ENCODE assay signal across 1 cellular context in the genomic region with DNA sequence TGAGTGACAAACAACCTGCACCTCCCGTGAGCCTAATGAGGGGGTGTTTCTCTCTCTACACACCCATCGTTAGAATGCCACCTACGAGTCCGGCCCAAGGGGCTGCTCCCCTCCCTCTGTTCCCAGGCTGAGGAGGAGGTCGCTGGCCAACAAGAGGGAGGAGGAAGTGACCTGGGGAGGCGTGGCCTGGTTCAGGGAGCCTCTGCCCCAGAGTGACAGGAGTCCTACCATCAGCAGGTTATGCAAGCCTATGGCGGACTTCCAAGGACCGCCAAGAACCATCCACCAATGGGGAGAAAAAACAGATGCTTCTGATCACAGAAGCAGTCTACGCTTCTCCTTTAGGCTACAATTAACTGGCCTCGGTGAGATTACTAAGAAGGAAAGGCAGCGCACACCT.
TF ChIP-seq lines count a peak whose summit lies in the region.

No MANE protein-coding gene starts in this region.

TF ChIP-seq in HepG2, 621 proteins besides CTCF, POLR2A, EP300 and RAD21 (continued from another document):
- TF ChIP-seq DNMT3B (CRISPR knock-in tag; conservative IDR thresholded peaks at IDR 0.05) (no peak), MTF2 (CRISPR knock-in tag; IDR thresholded peaks at IDR 0.05; ENCODE audit: borderline replicate concordance) (no peak), ZNF496 (CRISPR knock-in tag; IDR thresholded peaks at IDR 0.05; ENCODE audit: insufficient replicate concordance) (no peak), KDM1A (CRISPR knock-in tag; IDR thresholded peaks at IDR 0.05) (no peak), ZNF484 (CRISPR knock-in tag; IDR thresholded peaks at IDR 0.05; ENCODE audit: borderline replicate concordance, low read depth) (no peak), HNF4A (CRISPR knock-in tag; IDR thresholded peaks at IDR 0.05) (no peak), ZSCAN22 (CRISPR knock-in tag; IDR thresholded peaks at IDR 0.05) (no peak), ZNF670 (CRISPR knock-in tag; IDR thresholded peaks at IDR 0.05; ENCODE audit: borderline replicate concordance) (no peak), SYNCRIP (IDR thresholded peaks at IDR 0.05; ENCODE audit: insufficient read depth, low read depth, low read length) (no peak), ZNF3 (CRISPR knock-in tag; IDR thresholded peaks at IDR 0.05) (no peak), ZBTB21 (CRISPR knock-in tag; IDR thresholded peaks at IDR 0.05) (no peak)
- TF ChIP-seq, protein P1, sequence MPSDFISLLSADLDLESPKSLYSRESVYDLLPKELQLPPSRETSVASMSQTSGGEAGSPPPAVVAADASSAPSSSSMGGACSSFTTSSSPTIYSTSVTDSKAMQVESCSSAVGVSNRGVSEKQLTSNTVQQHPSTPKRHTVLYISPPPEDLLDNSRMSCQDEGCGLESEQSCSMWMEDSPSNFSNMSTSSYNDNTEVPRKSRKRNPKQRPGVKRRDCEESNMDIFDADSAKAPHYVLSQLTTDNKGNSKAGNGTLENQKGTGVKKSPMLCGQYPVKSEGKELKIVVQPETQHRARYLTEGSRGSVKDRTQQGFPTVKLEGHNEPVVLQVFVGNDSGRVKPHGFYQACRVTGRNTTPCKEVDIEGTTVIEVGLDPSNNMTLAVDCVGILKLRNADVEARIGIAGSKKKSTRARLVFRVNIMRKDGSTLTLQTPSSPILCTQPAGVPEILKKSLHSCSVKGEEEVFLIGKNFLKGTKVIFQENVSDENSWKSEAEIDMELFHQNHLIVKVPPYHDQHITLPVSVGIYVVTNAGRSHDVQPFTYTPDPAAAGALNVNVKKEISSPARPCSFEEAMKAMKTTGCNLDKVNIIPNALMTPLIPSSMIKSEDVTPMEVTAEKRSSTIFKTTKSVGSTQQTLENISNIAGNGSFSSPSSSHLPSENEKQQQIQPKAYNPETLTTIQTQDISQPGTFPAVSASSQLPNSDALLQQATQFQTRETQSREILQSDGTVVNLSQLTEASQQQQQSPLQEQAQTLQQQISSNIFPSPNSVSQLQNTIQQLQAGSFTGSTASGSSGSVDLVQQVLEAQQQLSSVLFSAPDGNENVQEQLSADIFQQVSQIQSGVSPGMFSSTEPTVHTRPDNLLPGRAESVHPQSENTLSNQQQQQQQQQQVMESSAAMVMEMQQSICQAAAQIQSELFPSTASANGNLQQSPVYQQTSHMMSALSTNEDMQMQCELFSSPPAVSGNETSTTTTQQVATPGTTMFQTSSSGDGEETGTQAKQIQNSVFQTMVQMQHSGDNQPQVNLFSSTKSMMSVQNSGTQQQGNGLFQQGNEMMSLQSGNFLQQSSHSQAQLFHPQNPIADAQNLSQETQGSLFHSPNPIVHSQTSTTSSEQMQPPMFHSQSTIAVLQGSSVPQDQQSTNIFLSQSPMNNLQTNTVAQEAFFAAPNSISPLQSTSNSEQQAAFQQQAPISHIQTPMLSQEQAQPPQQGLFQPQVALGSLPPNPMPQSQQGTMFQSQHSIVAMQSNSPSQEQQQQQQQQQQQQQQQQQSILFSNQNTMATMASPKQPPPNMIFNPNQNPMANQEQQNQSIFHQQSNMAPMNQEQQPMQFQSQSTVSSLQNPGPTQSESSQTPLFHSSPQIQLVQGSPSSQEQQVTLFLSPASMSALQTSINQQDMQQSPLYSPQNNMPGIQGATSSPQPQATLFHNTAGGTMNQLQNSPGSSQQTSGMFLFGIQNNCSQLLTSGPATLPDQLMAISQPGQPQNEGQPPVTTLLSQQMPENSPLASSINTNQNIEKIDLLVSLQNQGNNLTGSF (CRISPR knock-in tag; IDR thresholded peaks at IDR 0.05), result no peak
- TF ChIP-seq, protein P2, sequence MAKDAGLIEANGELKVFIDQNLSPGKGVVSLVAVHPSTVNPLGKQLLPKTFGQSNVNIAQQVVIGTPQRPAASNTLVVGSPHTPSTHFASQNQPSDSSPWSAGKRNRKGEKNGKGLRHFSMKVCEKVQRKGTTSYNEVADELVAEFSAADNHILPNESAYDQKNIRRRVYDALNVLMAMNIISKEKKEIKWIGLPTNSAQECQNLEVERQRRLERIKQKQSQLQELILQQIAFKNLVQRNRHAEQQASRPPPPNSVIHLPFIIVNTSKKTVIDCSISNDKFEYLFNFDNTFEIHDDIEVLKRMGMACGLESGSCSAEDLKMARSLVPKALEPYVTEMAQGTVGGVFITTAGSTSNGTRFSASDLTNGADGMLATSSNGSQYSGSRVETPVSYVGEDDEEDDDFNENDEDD (CRISPR knock-in tag; IDR thresholded peaks at IDR 0.05; ENCODE audit: borderline replicate concordance), result no peak
- TF ChIP-seq, protein P3, sequence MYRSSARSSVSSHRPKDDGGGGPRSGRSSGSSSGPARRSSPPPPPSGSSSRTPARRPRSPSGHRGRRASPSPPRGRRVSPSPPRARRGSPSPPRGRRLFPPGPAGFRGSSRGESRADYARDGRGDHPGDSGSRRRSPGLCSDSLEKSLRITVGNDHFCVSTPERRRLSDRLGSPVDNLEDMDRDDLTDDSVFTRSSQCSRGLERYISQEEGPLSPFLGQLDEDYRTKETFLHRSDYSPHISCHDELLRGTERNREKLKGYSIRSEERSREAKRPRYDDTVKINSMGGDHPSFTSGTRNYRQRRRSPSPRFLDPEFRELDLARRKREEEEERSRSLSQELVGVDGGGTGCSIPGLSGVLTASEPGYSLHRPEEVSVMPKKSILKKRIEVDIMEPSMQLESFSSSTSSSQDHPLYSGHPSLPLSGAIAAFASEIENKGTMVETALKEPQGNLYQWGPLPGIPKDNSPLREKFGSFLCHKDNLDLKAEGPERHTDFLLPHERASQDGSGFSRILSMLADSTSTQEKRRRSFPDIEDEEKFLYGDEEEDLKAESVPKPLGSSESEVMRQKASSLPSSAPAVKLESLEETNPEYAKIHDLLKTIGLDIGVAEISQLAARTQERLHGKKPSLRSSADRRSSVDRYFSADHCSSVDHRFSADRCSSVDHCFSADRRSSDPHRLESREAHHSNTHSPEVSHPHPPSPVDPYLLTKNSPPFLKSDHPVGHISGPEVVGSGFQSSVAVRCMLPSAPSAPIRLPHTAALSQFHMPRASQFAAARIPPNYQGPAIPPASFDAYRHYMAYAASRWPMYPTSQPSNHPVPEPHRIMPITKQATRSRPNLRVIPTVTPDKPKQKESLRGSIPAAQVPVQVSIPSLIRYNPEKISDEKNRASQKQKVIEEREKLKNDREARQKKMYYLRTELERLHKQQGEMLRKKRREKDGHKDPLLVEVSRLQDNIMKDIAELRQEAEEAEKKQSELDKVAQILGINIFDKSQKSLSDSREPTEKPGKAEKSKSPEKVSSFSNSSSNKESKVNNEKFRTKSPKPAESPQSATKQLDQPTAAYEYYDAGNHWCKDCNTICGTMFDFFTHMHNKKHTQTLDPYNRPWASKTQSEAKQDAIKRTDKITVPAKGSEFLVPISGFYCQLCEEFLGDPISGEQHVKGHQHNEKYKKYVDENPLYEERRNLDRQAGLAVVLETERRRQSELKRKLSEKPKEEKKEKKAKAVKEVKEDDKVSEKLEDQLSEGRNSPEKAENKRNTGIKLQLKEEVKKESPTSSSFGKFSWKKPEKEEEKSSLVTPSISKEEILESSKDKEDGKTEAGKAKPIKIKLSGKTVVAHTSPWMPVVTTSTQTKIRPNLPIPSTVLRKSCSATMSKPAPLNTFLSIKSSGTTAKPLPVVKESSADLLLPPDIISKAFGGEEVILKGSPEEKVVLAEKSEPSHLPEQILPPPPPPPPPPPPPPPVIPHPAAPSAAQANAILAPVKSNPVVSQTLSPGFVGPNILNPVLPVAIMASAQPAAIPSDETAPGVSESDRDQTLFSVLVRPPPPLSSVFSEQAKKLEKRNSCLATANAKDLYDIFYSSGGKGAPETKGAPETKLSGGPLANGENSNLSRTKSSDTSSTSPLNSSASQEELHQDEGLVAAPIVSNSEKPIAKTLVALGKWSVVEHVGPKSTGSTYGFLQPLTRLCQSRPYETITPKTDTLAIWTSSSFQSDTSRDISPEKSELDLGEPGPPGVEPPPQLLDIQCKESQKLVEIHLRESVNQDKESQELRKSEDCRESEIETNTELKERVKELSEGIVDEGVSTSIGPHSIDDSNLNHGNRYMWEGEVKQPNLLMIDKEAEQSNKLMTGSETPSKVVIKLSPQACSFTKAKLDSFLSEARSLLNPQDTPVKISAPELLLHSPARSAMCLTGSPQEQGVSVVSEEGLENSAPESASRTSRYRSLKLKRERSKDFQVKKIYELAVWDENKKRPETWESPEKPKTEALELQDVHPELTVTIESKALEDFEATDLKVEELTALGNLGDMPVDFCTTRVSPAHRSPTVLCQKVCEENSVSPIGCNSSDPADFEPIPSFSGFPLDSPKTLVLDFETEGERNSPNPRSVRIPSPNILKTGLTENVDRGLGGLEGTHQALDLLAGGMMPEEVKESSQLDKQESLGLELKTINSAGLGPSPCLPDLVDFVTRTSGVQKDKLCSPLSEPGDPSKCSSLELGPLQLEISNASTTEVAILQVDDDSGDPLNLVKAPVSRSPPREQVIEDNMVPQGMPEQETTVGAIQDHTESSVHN (CRISPR knock-in tag; IDR thresholded peaks at IDR 0.05), result no peak
- TF ChIP-seq, protein P4, sequence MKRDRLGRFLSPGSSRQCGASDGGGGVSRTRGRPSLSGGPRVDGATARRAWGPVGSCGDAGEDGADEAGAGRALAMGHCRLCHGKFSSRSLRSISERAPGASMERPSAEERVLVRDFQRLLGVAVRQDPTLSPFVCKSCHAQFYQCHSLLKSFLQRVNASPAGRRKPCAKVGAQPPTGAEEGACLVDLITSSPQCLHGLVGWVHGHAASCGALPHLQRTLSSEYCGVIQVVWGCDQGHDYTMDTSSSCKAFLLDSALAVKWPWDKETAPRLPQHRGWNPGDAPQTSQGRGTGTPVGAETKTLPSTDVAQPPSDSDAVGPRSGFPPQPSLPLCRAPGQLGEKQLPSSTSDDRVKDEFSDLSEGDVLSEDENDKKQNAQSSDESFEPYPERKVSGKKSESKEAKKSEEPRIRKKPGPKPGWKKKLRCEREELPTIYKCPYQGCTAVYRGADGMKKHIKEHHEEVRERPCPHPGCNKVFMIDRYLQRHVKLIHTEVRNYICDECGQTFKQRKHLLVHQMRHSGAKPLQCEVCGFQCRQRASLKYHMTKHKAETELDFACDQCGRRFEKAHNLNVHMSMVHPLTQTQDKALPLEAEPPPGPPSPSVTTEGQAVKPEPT (CRISPR knock-in tag; IDR thresholded peaks at IDR 0.05; ENCODE audit: low read depth), result no peak
- TF ChIP-seq, protein P5, sequence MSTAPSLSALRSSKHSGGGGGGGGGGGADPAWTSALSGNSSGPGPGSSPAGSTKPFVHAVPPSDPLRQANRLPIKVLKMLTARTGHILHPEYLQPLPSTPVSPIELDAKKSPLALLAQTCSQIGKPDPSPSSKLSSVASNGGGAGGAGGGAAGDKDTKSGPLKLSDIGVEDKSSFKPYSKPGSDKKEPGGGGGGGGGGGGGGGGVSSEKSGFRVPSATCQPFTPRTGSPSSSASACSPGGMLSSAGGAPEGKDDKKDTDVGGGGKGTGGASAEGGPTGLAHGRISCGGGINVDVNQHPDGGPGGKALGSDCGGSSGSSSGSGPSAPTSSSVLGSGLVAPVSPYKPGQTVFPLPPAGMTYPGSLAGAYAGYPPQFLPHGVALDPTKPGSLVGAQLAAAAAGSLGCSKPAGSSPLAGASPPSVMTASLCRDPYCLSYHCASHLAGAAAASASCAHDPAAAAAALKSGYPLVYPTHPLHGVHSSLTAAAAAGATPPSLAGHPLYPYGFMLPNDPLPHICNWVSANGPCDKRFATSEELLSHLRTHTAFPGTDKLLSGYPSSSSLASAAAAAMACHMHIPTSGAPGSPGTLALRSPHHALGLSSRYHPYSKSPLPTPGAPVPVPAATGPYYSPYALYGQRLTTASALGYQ (CRISPR knock-in tag; IDR thresholded peaks at IDR 0.05), result no peak
- TF ChIP-seq, protein P6, sequence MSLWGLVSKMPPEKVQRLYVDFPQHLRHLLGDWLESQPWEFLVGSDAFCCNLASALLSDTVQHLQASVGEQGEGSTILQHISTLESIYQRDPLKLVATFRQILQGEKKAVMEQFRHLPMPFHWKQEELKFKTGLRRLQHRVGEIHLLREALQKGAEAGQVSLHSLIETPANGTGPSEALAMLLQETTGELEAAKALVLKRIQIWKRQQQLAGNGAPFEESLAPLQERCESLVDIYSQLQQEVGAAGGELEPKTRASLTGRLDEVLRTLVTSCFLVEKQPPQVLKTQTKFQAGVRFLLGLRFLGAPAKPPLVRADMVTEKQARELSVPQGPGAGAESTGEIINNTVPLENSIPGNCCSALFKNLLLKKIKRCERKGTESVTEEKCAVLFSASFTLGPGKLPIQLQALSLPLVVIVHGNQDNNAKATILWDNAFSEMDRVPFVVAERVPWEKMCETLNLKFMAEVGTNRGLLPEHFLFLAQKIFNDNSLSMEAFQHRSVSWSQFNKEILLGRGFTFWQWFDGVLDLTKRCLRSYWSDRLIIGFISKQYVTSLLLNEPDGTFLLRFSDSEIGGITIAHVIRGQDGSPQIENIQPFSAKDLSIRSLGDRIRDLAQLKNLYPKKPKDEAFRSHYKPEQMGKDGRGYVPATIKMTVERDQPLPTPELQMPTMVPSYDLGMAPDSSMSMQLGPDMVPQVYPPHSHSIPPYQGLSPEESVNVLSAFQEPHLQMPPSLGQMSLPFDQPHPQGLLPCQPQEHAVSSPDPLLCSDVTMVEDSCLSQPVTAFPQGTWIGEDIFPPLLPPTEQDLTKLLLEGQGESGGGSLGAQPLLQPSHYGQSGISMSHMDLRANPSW (CRISPR knock-in tag; IDR thresholded peaks at IDR 0.05; ENCODE audit: borderline replicate concordance), result no peak
